ENCODE assay signal across 8 cellular contexts in genomic region chr11:8683115-8683807, GRCh38. TPM values are rescaled to one million over a fixed set of nuclear protein-coding genes. Genes with fewer than 3 reads are reported as not detected.
A peak's percentile ranks its signal among the peaks of the same experiment; 100 is the strongest.
DNase-seq lines count a peak whose midpoint lies in the region; ATAC-seq and TF ChIP-seq lines count a peak whose summit lies in the region.

No MANE protein-coding gene starts in this region.

- H3K27ac ChIP-seq in colonic mucosa (peak overlapping the region; percentile 99), upper lobe of right lung (peak overlapping the region; percentile 99)

- peaks cover 20% of the 10 kb centered on the region for H3K4me1 ChIP-seq in colonic mucosa
- peaks cover 28% of the 10 kb centered on the region for H3K4me1 ChIP-seq in upper lobe of right lung

- peaks cover 35% of the 10 kb centered on the region for H3K4me1 Mint-ChIP-seq in mesothelial cell of epicardium

- H3K4me3 ChIP-seq in colonic mucosa (peak overlapping the region; percentile 76), upper lobe of right lung (peak overlapping the region; percentile 98)

- H3K36me3 Mint-ChIP-seq in mesothelial cell of epicardium, result peaks cover 21% of the 10 kb centered on the region

- H3K4me3 Mint-ChIP-seq in mesothelial cell of epicardium, result peak overlapping the region; percentile 97

- no peaks in the 10 kb centered on the region for H3K9me3 ChIP-seq in colonic mucosa
- H3K9me3 ChIP-seq in upper lobe of right lung, result no peaks in the 10 kb centered on the region

- no peaks in the 10 kb centered on the region for H3K27me3 Mint-ChIP-seq in mesothelial cell of epicardium (ENCODE audit: low read depth)

- ATAC-seq in GM19395 (IDR thresholded peaks at IDR 0.05; ENCODE audit: unreplicated experiment), result peak; percentile 2
- peak; percentile 14 for ATAC-seq in upper lobe of right lung

- H3K9me3 Mint-ChIP-seq in mesothelial cell of epicardium, result peaks cover 5% of the 10 kb centered on the region

- no peak for TF ChIP-seq CTCF in colonic mucosa (IDR thresholded peaks at IDR 0.05)
- TF ChIP-seq CTCF in mesothelial cell of epicardium (IDR thresholded peaks at IDR 0.05; ENCODE audit: unreplicated experiment), result no peak
- no peak for TF ChIP-seq CTCF in upper lobe of right lung (IDR thresholded peaks at IDR 0.05)

- H3K9ac ChIP-seq in colonic mucosa (ENCODE audit: low read depth in 2 of 2, low read length in 2 of 2), result peak overlapping the region; percentile 99

- H3K36me3 ChIP-seq in colonic mucosa (peaks cover 12% of the 10 kb centered on the region), upper lobe of right lung (peaks cover 40% of the 10 kb centered on the region)

- peak overlapping the region; percentile 99 for H3K27ac Mint-ChIP-seq in mesothelial cell of epicardium

- DNase-seq in NCI-H526 treated with DMSO at 0.1 percent for 48 hours (lab: John Stamatoyannopoulos, UW) (peak; percentile 53), colonic mucosa (no peak), mesothelial cell of epicardium (ENCODE audit: low spot score in 2 of 2, unreplicated experiment in 2 of 2) (no peak), upper lobe of right lung (peak; percentile 71), inferior parietal cortex (ENCODE audit: extremely low spot score) (no peak), foreskin melanocyte (no peak), occipital lobe (lab: John Stamatoyannopoulos, UW) (no peak)

- H3K27me3 ChIP-seq in colonic mucosa (no peaks in the 10 kb centered on the region), upper lobe of right lung (no peaks in the 10 kb centered on the region)

- intact Hi-C loops in colonic mucosa (cut with DNase I) (loop anchor here (2.0 kb wide), 1 partner anchor 188 kb away; no protein-coding TSS in a partner anchor), upper lobe of right lung (cut with DNase I) (no loop called here)

RNA-seq across cellular contexts. Expression of gene RPL27A, which starts 0.7 kb away (rescaled TPM):
- total RNA-seq in colonic mucosa, result 1,000 to 10,000 TPM in 1 of 2 donors, 100 to 1,000 TPM in 1; 701 to 1,045 TPM
- total RNA-seq in mesothelial cell of epicardium, result 923 to 980 TPM (median 964 TPM) in 3 replicates
- 835 TPM for total RNA-seq in upper lobe of right lung
- total RNA-seq in occipital lobe, result 762 TPM

RNA-seq across cellular contexts. Expression of gene TRIM66, which starts 0.8 kb away (rescaled TPM):
- total RNA-seq in colonic mucosa (10 to 100 TPM in 1 of 2 donors, 1 to 10 TPM in 1; 5.9 to 10.6 TPM), mesothelial cell of epicardium (8.3 to 10.1 TPM (median 8.7 TPM) in 3 replicates), upper lobe of right lung (15.0 TPM), occipital lobe (0.62 TPM)

Comparison
In these comparisons a context has a peak if more than half of its experiments do, and no peak if none do; other contexts are left out.
1. DNase-seq: peak in NCI-H526 treated with DMSO at 0.1 percent for 48 hours (single experiment) and upper lobe of right lung (single experiment); none in colonic mucosa (single experiment), mesothelial cell of epicardium (0 of 2), inferior parietal cortex (single experiment), foreskin melanocyte (single experiment) and occipital lobe (single experiment).